Comparison of ENCODE assay signal across 8 cellular contexts in the genomic region with DNA sequence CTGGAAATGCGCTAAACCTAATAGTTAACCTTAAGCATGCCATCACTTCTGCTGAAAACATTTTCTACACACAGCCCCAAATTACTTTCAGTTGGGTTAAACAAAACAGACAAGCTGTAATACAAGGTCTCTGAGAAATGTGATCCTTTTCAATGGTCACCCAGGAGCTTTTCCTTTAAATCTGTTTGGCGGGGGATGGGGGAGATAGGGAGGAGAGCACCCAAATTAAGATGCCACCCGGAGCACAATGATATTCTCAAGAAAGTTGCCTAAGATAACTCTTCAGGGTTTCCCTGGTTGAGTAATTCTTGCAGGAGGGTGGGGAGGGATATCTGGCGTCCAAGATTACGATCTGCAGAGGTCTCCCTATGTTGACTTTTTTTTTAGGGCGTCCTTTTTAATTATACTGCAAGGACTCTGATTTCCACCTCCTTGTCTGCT. TPM values are rescaled to one million over a fixed set of nuclear protein-coding genes. Genes with fewer than 3 reads are reported as not detected.
DNase-seq lines count a peak whose midpoint lies in the region; ATAC-seq and TF ChIP-seq lines count a peak whose summit lies in the region.

No MANE protein-coding gene starts in this region.

- no peak for ATAC-seq in activated naive CD8-positive, alpha-beta T cell treated with anti-CD3 and anti-CD28 coated beads, Interleukin-2, amount 50 U/mL, for 24 hours
- ATAC-seq in HG02571 (IDR thresholded peaks at IDR 0.05; ENCODE audit: unreplicated experiment): no peak

- H3K4me3 Mint-ChIP-seq in activated naive CD8-positive, alpha-beta T cell treated with anti-CD3 and anti-CD28 coated beads, Interleukin-2, amount 50 U/mL, for 24 hours: peak overlapping the region; percentile 65

- H3K27ac Mint-ChIP-seq in activated naive CD8-positive, alpha-beta T cell treated with anti-CD3 and anti-CD28 coated beads, Interleukin-2, amount 50 U/mL, for 24 hours: no peak overlapping the region

- DNase-seq in A673 (ENCODE audit: low spot score) (peak; percentile 24), HCEC 1CT (peak; percentile 42), iris pigment epithelial cell (ENCODE audit: low read depth) (peak; percentile 43), ureter (ENCODE audit: low spot score) (no peak)
- no peak for DNase-seq in activated naive CD8-positive, alpha-beta T cell treated with anti-CD3 and anti-CD28 coated beads, Interleukin-2, amount 50 U/mL, for 24 hours
- no peak for DNase-seq in activated CD8-positive, alpha-beta memory T cell treated with anti-CD3 and anti-CD28 coated beads, Interleukin-2, amount 50 U/mL, for 48 hours

- intact Hi-C loops in A673 (cut with micrococcal nuclease; ENCODE audit: unreplicated experiment): loop anchor here (2.0 to 5.0 kb wide), 2 partner anchors 78 to 199 kb away; no protein-coding TSS in a partner anchor

- H3K9me3 Mint-ChIP-seq in activated naive CD8-positive, alpha-beta T cell treated with anti-CD3 and anti-CD28 coated beads, Interleukin-2, amount 50 U/mL, for 24 hours: no peaks in the 10 kb centered on the region

- H3K9me3 ChIP-seq in A673 (ENCODE audit: low read depth, low read length, poor library complexity, severe bottlenecking) (no peaks in the 10 kb centered on the region), stomach smooth muscle (ENCODE audit: control insufficient read depth in 2 of 2, low read length in 2 of 2) (no peaks in the 10 kb centered on the region)

- peak overlapping the region; percentile 39 to 64 for H3K9ac ChIP-seq in stomach smooth muscle (ENCODE audit: low read length in 2 of 2)

- CTCF ChIA-PET in A673 (lab: Charles Lee): interaction anchor here (0.8 to 2.8 kb wide), 3 partner anchors 180 to 312 kb away, joined by 4 to 45 read pairs (median 6); no protein-coding TSS in a partner anchor

- peaks cover 5% of the 10 kb centered on the region for H3K4me1 ChIP-seq in A673 (ENCODE audit: insufficient read depth, low read length, poor library complexity, severe bottlenecking)
- peaks cover 11% of the 10 kb centered on the region for H3K4me1 ChIP-seq in stomach smooth muscle (ENCODE audit: control insufficient read depth, insufficient read depth, low read length)

- H3K27me3 ChIP-seq in A673 (replicated peaks; ENCODE audit: insufficient read depth, low read depth, low read length, poor library complexity) (no peaks in the 10 kb centered on the region), stomach smooth muscle (ENCODE audit: control insufficient read depth in 1 of 2, insufficient read depth in 2 of 2, low read length in 2 of 2) (no peaks in the 10 kb centered on the region)

- peak overlapping the region; percentile 77 for H3K4me3 ChIP-seq in A673 (ENCODE audit: low read depth, low read length, poor library complexity, severe bottlenecking)
- peak overlapping the region; percentile 84 to 85 for H3K4me3 ChIP-seq in stomach smooth muscle (ENCODE audit: low read length in 2 of 2)

- POLR2A ChIA-PET in A673 (lab: Charles Lee; ENCODE audit: low non-redundant PET): interaction anchor here (0.6 kb wide), 1 partner anchor 109 kb away, joined by 3 read pairs; no protein-coding TSS in a partner anchor

- peaks cover 2% of the 10 kb centered on the region for H3K36me3 Mint-ChIP-seq in activated naive CD8-positive, alpha-beta T cell treated with anti-CD3 and anti-CD28 coated beads, Interleukin-2, amount 50 U/mL, for 24 hours (ENCODE audit: low read depth)

- H3K4me1 Mint-ChIP-seq in activated naive CD8-positive, alpha-beta T cell treated with anti-CD3 and anti-CD28 coated beads, Interleukin-2, amount 50 U/mL, for 24 hours: peaks cover 23% of the 10 kb centered on the region

- H3K27ac ChIP-seq in A673 (ENCODE audit: low read depth, low read length, poor library complexity, severe bottlenecking) (no peak overlapping the region), stomach smooth muscle (ENCODE audit: low read length) (peak overlapping the region; percentile 66)

- no peaks in the 10 kb centered on the region for H3K36me3 ChIP-seq in A673 (ENCODE audit: insufficient read depth, low read length, poor library complexity, severe bottlenecking)
- no peaks in the 10 kb centered on the region for H3K36me3 ChIP-seq in stomach smooth muscle (ENCODE audit: control insufficient read depth in 2 of 2, insufficient read depth in 2 of 2, low read length in 2 of 2)

- BruUV-seq in A673 (replicated peaks; lab: Mats Ljungman, UMichigan): no TSS peak

- no peak for TF ChIP-seq CTCF in A673 (conservative IDR thresholded peaks at IDR 0.05; ENCODE audit: low read depth, low read length)

- peaks cover 65% of the 10 kb centered on the region for H3K27me3 Mint-ChIP-seq in activated naive CD8-positive, alpha-beta T cell treated with anti-CD3 and anti-CD28 coated beads, Interleukin-2, amount 50 U/mL, for 24 hours

RNA-seq across cellular contexts. Expression of gene GAREM1, which starts 1.0 kb away (rescaled TPM):
- total RNA-seq in A673 (2021) (8.4 and 9.5 TPM in 2 replicates), ureter (26.8 TPM)

Comparison
In these comparisons a context has a peak if more than half of its experiments do, and no peak if none do; other contexts are left out.
1. DNase-seq: peak in A673 (single experiment), HCEC 1CT (single experiment) and iris pigment epithelial cell (single experiment); none in activated naive CD8-positive, alpha-beta T cell treated with anti-CD3 and anti-CD28 coated beads, Interleukin-2, amount 50 U/mL, for 24 hours (single experiment), ureter (single experiment) and activated CD8-positive, alpha-beta memory T cell treated with anti-CD3 and anti-CD28 coated beads, Interleukin-2, amount 50 U/mL, for 48 hours (single experiment).